1 cellular context compared by ENCODE assay signal in genomic region chr17:17783121-17783824, GRCh38.
A peak's percentile ranks its signal among the peaks of the same experiment; 100 is the strongest.
TF ChIP-seq lines count a peak whose summit lies in the region.

No MANE protein-coding gene starts in this region.

TF ChIP-seq in HepG2, 621 proteins besides CTCF, POLR2A, EP300 and RAD21 (continued from another document and continues in another):
- no peak for TF ChIP-seq ZNF362 (CRISPR knock-in tag; IDR thresholded peaks at IDR 0.05; ENCODE audit: borderline replicate concordance)
- no peak for TF ChIP-seq PPARG (CRISPR knock-in tag; conservative IDR thresholded peaks at IDR 0.05)
- no peak for TF ChIP-seq CC2D1A (CRISPR knock-in tag; IDR thresholded peaks at IDR 0.05)
- TF ChIP-seq HNF1A (IDR thresholded peaks at IDR 0.05; ENCODE audit: low read depth) = no peak
- no peak for TF ChIP-seq HNF1A (CRISPR knock-in tag; IDR thresholded peaks at IDR 0.05; ENCODE audit: borderline replicate concordance)
- no peak for TF ChIP-seq ZNF256 (CRISPR knock-in tag; conservative IDR thresholded peaks at IDR 0.05)
- TF ChIP-seq EZH2 (conservative IDR thresholded peaks at IDR 0.05; ENCODE audit: low read depth, low read length) = no peak
- TF ChIP-seq ZNF263 (CRISPR knock-in tag; IDR thresholded peaks at IDR 0.05) = no peak
- no peak for TF ChIP-seq ZNF607 (CRISPR knock-in tag; IDR thresholded peaks at IDR 0.05; ENCODE audit: borderline replicate concordance)
- TF ChIP-seq NCOA1 (CRISPR knock-in tag; IDR thresholded peaks at IDR 0.05) = no peak
- TF ChIP-seq DPF2 (CRISPR knock-in tag; IDR thresholded peaks at IDR 0.05; ENCODE audit: borderline replicate concordance, low read depth) = no peak
- no peak for TF ChIP-seq HNRNPUL1 (IDR thresholded peaks at IDR 0.05; ENCODE audit: low read depth, low read length)
- TF ChIP-seq ZNF484 (CRISPR knock-in tag; IDR thresholded peaks at IDR 0.05; ENCODE audit: borderline replicate concordance, low read depth) = no peak
- TF ChIP-seq ZNF670 (CRISPR knock-in tag; IDR thresholded peaks at IDR 0.05; ENCODE audit: borderline replicate concordance) = no peak
- TF ChIP-seq MYNN (CRISPR knock-in tag; IDR thresholded peaks at IDR 0.05; ENCODE audit: low read depth) = no peak
- TF ChIP-seq KAT8 (CRISPR knock-in tag; IDR thresholded peaks at IDR 0.05) = no peak
- TF ChIP-seq FOXP4 (CRISPR knock-in tag; IDR thresholded peaks at IDR 0.05) = peak; percentile 51; the same call in 1 of the 2 replicates
- TF ChIP-seq MEIS2 (CRISPR knock-in tag; IDR thresholded peaks at IDR 0.05) = peak; percentile 27; the same call in 1 of the 2 replicates
- no peak for TF ChIP-seq ARNT (IDR thresholded peaks at IDR 0.05)
- TF ChIP-seq ZNF138 (CRISPR knock-in tag; IDR thresholded peaks at IDR 0.05; ENCODE audit: low read depth) = no peak
- TF ChIP-seq SNAPC4 (CRISPR knock-in tag; IDR thresholded peaks at IDR 0.05) = no peak
- TF ChIP-seq PTBP1 (IDR thresholded peaks at IDR 0.05; ENCODE audit: low read depth, low read length, poor library complexity, severe bottlenecking) = no peak
- TF ChIP-seq NR0B2 (CRISPR knock-in tag; IDR thresholded peaks at IDR 0.05) = no peak
- peak; percentile 62 for TF ChIP-seq ZEB1 (IDR thresholded peaks at IDR 0.05; ENCODE audit: insufficient replicate concordance, low read depth)
- TF ChIP-seq ZNF232 (CRISPR knock-in tag; IDR thresholded peaks at IDR 0.05; ENCODE audit: borderline replicate concordance) = no peak
- TF ChIP-seq SOX5 (CRISPR knock-in tag; IDR thresholded peaks at IDR 0.05; ENCODE audit: borderline replicate concordance) = peak; percentile 24; the same call in 1 of the 2 replicates
- TF ChIP-seq POLR2AphosphoS5 (IDR thresholded peaks at IDR 0.05; ENCODE audit: low read depth, low read length) = no peak
- no peak for TF ChIP-seq SP2 (CRISPR knock-in tag; IDR thresholded peaks at IDR 0.05)
- TF ChIP-seq HHEX (CRISPR knock-in tag; IDR thresholded peaks at IDR 0.05) = no peak
- TF ChIP-seq SETDB1 (CRISPR knock-in tag; IDR thresholded peaks at IDR 0.05; ENCODE audit: borderline replicate concordance) = no peak
- TF ChIP-seq IKZF4 (CRISPR knock-in tag; IDR thresholded peaks at IDR 0.05; ENCODE audit: borderline replicate concordance, low read depth, not compliant biosample characterization) = no peak
- no peak; the same call in 1 of the 2 replicates for TF ChIP-seq ZGPAT (CRISPR knock-in tag; IDR thresholded peaks at IDR 0.05)
- no peak for TF ChIP-seq ATF2 (CRISPR knock-in tag; IDR thresholded peaks at IDR 0.05)
- no peak for TF ChIP-seq ZNF225 (CRISPR knock-in tag; IDR thresholded peaks at IDR 0.05)
- no peak for TF ChIP-seq SATB2 (CRISPR knock-in tag; IDR thresholded peaks at IDR 0.05)
- TF ChIP-seq HOXA7 (CRISPR knock-in tag; IDR thresholded peaks at IDR 0.05) = no peak
- TF ChIP-seq ZNF563 (CRISPR knock-in tag; IDR thresholded peaks at IDR 0.05) = no peak
- no peak for TF ChIP-seq ZNF780A (CRISPR knock-in tag; IDR thresholded peaks at IDR 0.05)
- TF ChIP-seq ZNF549 (CRISPR knock-in tag; IDR thresholded peaks at IDR 0.05) = no peak
- TF ChIP-seq ZNF552 (CRISPR knock-in tag; IDR thresholded peaks at IDR 0.05; ENCODE audit: borderline replicate concordance) = no peak
- TF ChIP-seq TRIM24 (CRISPR knock-in tag; IDR thresholded peaks at IDR 0.05) = no peak
- no peak for TF ChIP-seq ZNF546 (CRISPR knock-in tag; conservative IDR thresholded peaks at IDR 0.05)
- no peak for TF ChIP-seq ZNF292 (CRISPR knock-in tag; IDR thresholded peaks at IDR 0.05; ENCODE audit: borderline replicate concordance, low read depth)
- TF ChIP-seq ZMYM3 (CRISPR knock-in tag; IDR thresholded peaks at IDR 0.05) = no peak
- TF ChIP-seq ZZZ3 (CRISPR knock-in tag; IDR thresholded peaks at IDR 0.05; ENCODE audit: borderline replicate concordance) = no peak
- no peak for TF ChIP-seq USF2 (IDR thresholded peaks at IDR 0.05; ENCODE audit: low read depth, low read length)
- no peak for TF ChIP-seq USF2 (CRISPR knock-in tag; IDR thresholded peaks at IDR 0.05; ENCODE audit: borderline replicate concordance)
- no peak for TF ChIP-seq MAFK (conservative IDR thresholded peaks at IDR 0.05 in 1 of 2, IDR thresholded peaks at IDR 0.05 in 1 of 2; ENCODE audit: low read length in 2 of 2)
- no peak for TF ChIP-seq TRIM22 (IDR thresholded peaks at IDR 0.05)
- no peak for TF ChIP-seq RFX1 (IDR thresholded peaks at IDR 0.05)
